8 cellular contexts compared by ENCODE assay signal in the genomic region with DNA sequence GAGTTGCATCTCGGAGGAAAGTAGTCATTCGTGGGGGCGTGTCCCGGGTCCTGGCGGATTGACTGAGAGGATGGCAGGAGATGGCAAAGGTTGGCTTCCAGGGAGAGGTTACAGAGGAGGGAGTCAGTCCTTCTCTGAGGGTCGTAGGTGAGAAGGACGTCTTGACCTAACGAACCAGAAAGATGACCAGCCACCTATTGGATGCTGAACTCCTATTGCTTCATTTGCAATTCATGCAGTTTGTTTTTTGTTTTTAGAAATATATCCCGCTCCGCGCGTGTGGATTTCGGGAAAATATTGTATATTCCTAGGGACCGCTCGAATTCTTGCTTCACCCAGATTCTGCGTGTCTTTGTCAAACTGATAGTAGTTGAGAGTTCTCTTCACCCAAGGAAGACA.
DNase-seq lines count a peak whose midpoint lies in the region; TF ChIP-seq lines count a peak whose summit lies in the region.

No MANE protein-coding gene starts in this region.

- DNase-seq in NCI-H1436 (lab: John Stamatoyannopoulos, UW): peak; percentile 66
- DNase-seq in NCI-H1436 treated with DMSO at 0.1 percent for 48 hours (lab: John Stamatoyannopoulos, UW): no peak
- peak; percentile 83 for DNase-seq in RKO (ENCODE audit: low spot score)
- DNase-seq in brain microvascular endothelial cell: peak; percentile 45
- peak; percentile 60 to 74 for DNase-seq in stimulated activated CD4-positive, alpha-beta T cell treated with anti-CD3 and anti-CD28 coated beads, Interleukin-4, amount 100 ng/mL, for 4 hours
- DNase-seq in NK-92 (lab: John Stamatoyannopoulos, UW; ENCODE audit: unreplicated experiment): no peak
- DNase-seq in cortex of kidney (lab: John Stamatoyannopoulos, UW): no peak

- H3K27ac ChIP-seq in brain microvascular endothelial cell (peak overlapping the region; percentile 77), layer of hippocampus (ENCODE audit: low read depth, low read length) (peak overlapping the region; percentile 69)

- no peak for TF ChIP-seq CTCF in brain microvascular endothelial cell (IDR thresholded peaks at IDR 0.05; ENCODE audit: low read depth, low read length, missing control alignments)

- no peaks in the 10 kb centered on the region for H3K36me3 ChIP-seq in brain microvascular endothelial cell (replicated peaks)

- in situ Hi-C loops in brain microvascular endothelial cell (cut with HindIII; ENCODE audit: low pct_ligation_motif_present, low sequenced_read_pairs): no loop called here

- H3K4me3 ChIP-seq in brain microvascular endothelial cell (ENCODE audit: low read depth, low read length): peak overlapping the region; percentile 83

- H3K27me3 ChIP-seq in brain microvascular endothelial cell (replicated peaks) (no peaks in the 10 kb centered on the region), layer of hippocampus (ENCODE audit: control insufficient read depth, insufficient read depth, low read length) (no peaks in the 10 kb centered on the region)

Comparison
In these comparisons a context has a peak if more than half of its experiments do, and no peak if none do; other contexts are left out.
1. DNase-seq: peak in NCI-H1436 (single experiment), RKO (single experiment), brain microvascular endothelial cell (single experiment) and stimulated activated CD4-positive, alpha-beta T cell treated with anti-CD3 and anti-CD28 coated beads, Interleukin-4, amount 100 ng/mL, for 4 hours (2 of 2); none in NCI-H1436 treated with DMSO at 0.1 percent for 48 hours (single experiment), NK-92 (single experiment) and cortex of kidney (single experiment).